ENCODE assay signal across 19 cellular contexts in the genomic region with DNA sequence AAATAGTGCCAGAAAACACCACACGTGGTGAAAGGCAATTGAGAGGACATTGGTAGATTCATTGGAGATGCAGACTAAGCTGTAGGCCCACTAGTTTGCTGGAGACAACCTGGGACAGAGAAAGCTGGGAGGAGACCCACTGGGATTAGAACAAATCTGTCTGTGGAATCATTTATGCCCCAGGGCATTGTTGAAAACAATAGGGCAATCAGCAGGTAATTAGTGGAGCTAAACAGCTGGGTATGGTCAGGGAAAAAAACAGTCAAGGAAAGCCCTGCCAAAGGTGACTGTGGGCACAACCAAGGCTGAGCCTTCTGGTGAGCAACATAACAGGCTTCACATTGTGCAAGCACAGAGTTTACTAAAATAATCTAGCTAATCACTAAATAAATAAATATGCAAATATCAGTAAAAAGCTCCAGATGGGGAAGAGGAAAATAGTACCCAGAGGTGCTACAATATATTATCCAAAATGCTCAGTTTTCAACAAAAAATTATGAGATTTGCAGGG.
"Had no signal": no experiment of that assay in that cellular context is flagged by ENCODE, and none has a peak within 500 bp of the region (broad histone marks: within the 10 kb centered on the region; RNA-seq: fewer than 3 reads in every experiment).

No MANE protein-coding gene starts in this region.

- H3K4me3 ChIP-seq: gastrocnemius medialis, left ventricle myocardium inferior, thyroid gland had no signal

- H3K27me3 Mint-ChIP-seq: activated CD4-positive, alpha-beta memory T cell treated with anti-CD3 and anti-CD28 coated beads for 36 hours; activated CD4-positive, alpha-beta T cell treated with anti-CD3 and anti-CD28 coated beads for 36 hours; activated naive CD8-positive, alpha-beta T cell treated with anti-CD3 and anti-CD28 coated beads for 36 hours; activated T-helper 17 cell treated with anti-CD3 and anti-CD28 coated beads, Interleukin-2, amount 50 U/mL, for 72 hours had no signal

- ATAC-seq: activated CD4-positive, alpha-beta T cell treated with anti-CD3 and anti-CD28 coated beads for 36 hours; activated T-helper 17 cell treated with anti-CD3 and anti-CD28 coated beads, Interleukin-2, amount 50 U/mL, for 72 hours; gastrocnemius medialis; WTC11 had no signal

- H3K9me3 Mint-ChIP-seq: activated CD4-positive, alpha-beta memory T cell treated with anti-CD3 and anti-CD28 coated beads for 36 hours; activated naive CD8-positive, alpha-beta T cell treated with anti-CD3 and anti-CD28 coated beads for 36 hours; activated T-helper 17 cell treated with anti-CD3 and anti-CD28 coated beads, Interleukin-2, amount 50 U/mL, for 72 hours; T-helper 2 cell treated with Interferon-gamma antibody and Interleukin-4, amounts not matched to agents 5 μg/mL and 100 μg/mL, for 36 hours; WTC11 had no signal

- DNase-seq: activated CD4-positive, alpha-beta memory T cell treated with anti-CD3 and anti-CD28 coated beads for 36 hours; activated CD4-positive, alpha-beta T cell treated with anti-CD3 and anti-CD28 coated beads for 36 hours; activated naive CD4-positive, alpha-beta T cell; activated naive CD8-positive, alpha-beta T cell treated with anti-CD3 and anti-CD28 coated beads for 36 hours; activated T-cell treated with anti-CD3 and anti-CD28 coated beads, Interleukin-2, amount 50 U/mL, for 1 hour; caudate nucleus; erythroblast; gastrocnemius medialis; head of caudate nucleus; left ventricle myocardium inferior; mammary epithelial cell; occipital lobe; stimulated activated CD4-positive, alpha-beta T cell treated with anti-CD3 and anti-CD28 coated beads, Interleukin-1b, Interleukin-23, amount 100 ng/mL, for 48 hours; stimulated activated naive CD4-positive, alpha-beta T cell treated with Interleukin-2 at 50 U/mL for 16 hours; thyroid gland had no signal

- H3K4me3 Mint-ChIP-seq: activated CD4-positive, alpha-beta memory T cell treated with anti-CD3 and anti-CD28 coated beads for 36 hours; activated CD4-positive, alpha-beta T cell treated with anti-CD3 and anti-CD28 coated beads for 36 hours; activated naive CD8-positive, alpha-beta T cell treated with anti-CD3 and anti-CD28 coated beads for 36 hours; activated T-helper 17 cell treated with anti-CD3 and anti-CD28 coated beads, Interleukin-2, amount 50 U/mL, for 72 hours; brain; T-helper 2 cell treated with Interferon-gamma antibody and Interleukin-4, amounts not matched to agents 5 μg/mL and 100 μg/mL, for 36 hours; WTC11 had no signal

- H3K4me1 ChIP-seq: gastrocnemius medialis, left ventricle myocardium inferior, thyroid gland had no signal

- H3K4me1 Mint-ChIP-seq: activated CD4-positive, alpha-beta T cell treated with anti-CD3 and anti-CD28 coated beads for 36 hours; activated naive CD8-positive, alpha-beta T cell treated with anti-CD3 and anti-CD28 coated beads for 36 hours; activated T-helper 17 cell treated with anti-CD3 and anti-CD28 coated beads, Interleukin-2, amount 50 U/mL, for 72 hours had no signal

- H3K27ac ChIP-seq: gastrocnemius medialis, left ventricle myocardium inferior, thyroid gland had no signal

- H3K27ac Mint-ChIP-seq: activated CD4-positive, alpha-beta memory T cell treated with anti-CD3 and anti-CD28 coated beads for 36 hours; activated CD4-positive, alpha-beta T cell treated with anti-CD3 and anti-CD28 coated beads for 36 hours; activated naive CD8-positive, alpha-beta T cell treated with anti-CD3 and anti-CD28 coated beads for 36 hours; activated T-helper 17 cell treated with anti-CD3 and anti-CD28 coated beads, Interleukin-2, amount 50 U/mL, for 72 hours; T-helper 2 cell treated with Interferon-gamma antibody and Interleukin-4, amounts not matched to agents 5 μg/mL and 100 μg/mL, for 36 hours; WTC11 had no signal

- H3K36me3 Mint-ChIP-seq: activated CD4-positive, alpha-beta memory T cell treated with anti-CD3 and anti-CD28 coated beads for 36 hours had no signal

- H3K9me3 ChIP-seq: gastrocnemius medialis, left ventricle myocardium inferior, thyroid gland had no signal

- H3K27me3 ChIP-seq: gastrocnemius medialis, thyroid gland had no signal

- H3K36me3 ChIP-seq: gastrocnemius medialis, left ventricle myocardium inferior, thyroid gland had no signal
